Comparison of ENCODE assay signal across 1 cellular context in genomic region chr3:38150780-38151528, GRCh38.
TF ChIP-seq lines count a peak whose summit lies in the region.

No MANE protein-coding gene starts in this region.

TF ChIP-seq in HepG2, 621 proteins besides CTCF, POLR2A, EP300 and RAD21:
- TF ChIP-seq NFYC (CRISPR knock-in tag; IDR thresholded peaks at IDR 0.05) (0 out of 2 replicates have a peak, but pooled peaks have one; percentile 33), ZBTB26 (CRISPR knock-in tag; IDR thresholded peaks at IDR 0.05; ENCODE audit: borderline replicate concordance) (no peak)
